8 cellular contexts compared by ENCODE assay signal in the genomic region with DNA sequence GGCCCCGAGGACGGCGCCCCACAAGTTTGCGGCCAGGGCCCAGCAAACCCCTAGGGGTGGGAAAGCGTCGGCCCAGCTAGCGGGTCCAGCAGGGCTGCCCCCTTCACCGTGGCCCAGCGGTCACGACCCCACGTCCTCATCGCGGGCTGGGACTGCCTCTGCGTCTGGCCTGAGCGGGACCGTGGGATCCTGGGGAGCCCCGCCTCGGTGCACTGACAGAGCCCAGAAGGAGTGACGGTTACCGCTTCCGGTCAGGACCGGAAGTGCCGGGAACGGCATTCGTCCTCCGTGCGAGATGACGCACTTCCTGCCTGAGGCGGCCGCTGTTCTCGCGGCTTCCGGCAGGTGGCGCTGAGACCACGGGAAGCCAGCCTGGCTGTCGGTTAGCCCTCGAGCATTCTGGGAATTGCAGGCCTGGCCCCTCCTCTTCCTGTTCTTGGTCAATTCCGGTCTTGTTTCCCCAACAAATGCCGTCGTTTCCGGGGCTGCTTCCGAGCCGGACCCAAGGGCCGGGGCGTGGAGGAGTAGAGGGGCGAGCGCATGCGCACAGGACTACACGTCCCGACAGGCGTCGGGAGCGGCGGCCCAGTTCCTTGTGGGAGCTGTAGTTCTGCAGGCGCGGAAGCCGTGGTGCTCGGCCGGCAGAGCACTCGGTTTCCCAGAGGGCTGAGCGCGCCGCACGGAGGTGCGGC. TPM values are rescaled to one million over a fixed set of nuclear protein-coding genes. Genes with fewer than 3 reads are reported as not detected.
DNase-seq lines count a peak whose midpoint lies in the region; ATAC-seq, FAIRE-seq and TF ChIP-seq lines count a peak whose summit lies in the region.

A gene (plus strand): TSS at position 682 of the 692 bp plus-strand sequence. CDS start 1,884 bp downstream, outside the sequence.

- peaks cover 40% of the 10 kb centered on the region for H3K4me1 ChIP-seq in left ventricle myocardium inferior
- peaks cover 19% of the 10 kb centered on the region for H3K4me1 ChIP-seq in prostate gland (replicated peaks)

- H3K4me1 Mint-ChIP-seq in T-helper 1 cell treated with Interleukin-12 subunit alpha and Interleukin-12 subunit beta and Interleukin-4 antibody, amounts not matched to agents 30 μg/mL and 1 μg/mL, for 36 hours (ENCODE audit: low read depth) = peaks cover 6% of the 10 kb centered on the region

- peak; percentile 100 for DNase-seq in GM12892 (ENCODE audit: insufficient read length)
- DNase-seq in NCI-H146 treated with DMSO at 0.1 percent for 48 hours (lab: John Stamatoyannopoulos, UW; ENCODE audit: unreplicated experiment) = peak; percentile 99
- DNase-seq in amygdala (lab: John Stamatoyannopoulos, UW) = peak; percentile 94 to 100 (median 99)
- DNase-seq in left ventricle myocardium inferior = peak; percentile 99
- peak; percentile 100 for DNase-seq in prostate gland (ENCODE audit: low spot score)
- DNase-seq in urothelium cell line (ENCODE audit: low spot score) = peak; percentile 96

- WGBS in prostate gland = under 1% methylated on average over 65 of the region's 65 CpGs

- intact Hi-C loops in left ventricle myocardium inferior (cut with micrococcal nuclease) (no loop called here), prostate gland (cut with DNase I) (loop anchor here (5.0 kb wide), 1 partner anchor 93 kb away; no protein-coding TSS in a partner anchor)

- no peaks in the 10 kb centered on the region for H3K27me3 ChIP-seq in left ventricle myocardium inferior (ENCODE audit: low read depth)
- no peaks in the 10 kb centered on the region for H3K27me3 ChIP-seq in prostate gland (replicated peaks; ENCODE audit: insufficient read depth)

- TF ChIP-seq POLR2A in GM12892 (IDR thresholded peaks at IDR 0.05; ENCODE audit: low read depth, low read length) (peak; percentile 90), prostate gland (IDR thresholded peaks at IDR 0.05) (peak; percentile 65)

- H3K4me3 Mint-ChIP-seq in T-helper 1 cell treated with Interleukin-12 subunit alpha and Interleukin-12 subunit beta and Interleukin-4 antibody, amounts not matched to agents 30 μg/mL and 1 μg/mL, for 36 hours = peak within 1 kb of the TSS; percentile 90

- ATAC-seq in HG02870 (IDR thresholded peaks at IDR 0.05; ENCODE audit: unreplicated experiment) = peak; percentile 89

- H3K4me3 ChIP-seq in left ventricle myocardium inferior (peak within 1 kb of the TSS; percentile 91), prostate gland (peak within 1 kb of the TSS; percentile 93 to 94)

- H3K27ac Mint-ChIP-seq in T-helper 1 cell treated with Interleukin-12 subunit alpha and Interleukin-12 subunit beta and Interleukin-4 antibody, amounts not matched to agents 30 μg/mL and 1 μg/mL, for 36 hours = peak within 1 kb of the TSS; percentile 90

- H3K27ac ChIP-seq in left ventricle myocardium inferior (replicated peaks) = peak within 1 kb of the TSS; percentile 99
- peak within 1 kb of the TSS; percentile 95 to 97 for H3K27ac ChIP-seq in prostate gland

- peak; percentile 99 for TF ChIP-seq CTCF in left ventricle myocardium inferior (IDR thresholded peaks at IDR 0.05; ENCODE audit: borderline replicate concordance)
- peak; percentile 100 for TF ChIP-seq CTCF in prostate gland (IDR thresholded peaks at IDR 0.05)

- H3K9me3 ChIP-seq in left ventricle myocardium inferior (replicated peaks) = no peaks in the 10 kb centered on the region
- H3K9me3 ChIP-seq in prostate gland = no peaks in the 10 kb centered on the region

- peak; percentile 100 for FAIRE-seq in GM12892 (lab: Jason Lieb, UNC)
- FAIRE-seq in urothelium cell line (lab: Jason Lieb, UNC) = peak; percentile 32

- H3K36me3 ChIP-seq in left ventricle myocardium inferior (peaks cover 52% of the 10 kb centered on the region), prostate gland (peaks cover 4 to 36% of the 10 kb centered on the region in 2 donors)

- H3K36me3 Mint-ChIP-seq in T-helper 1 cell treated with Interleukin-12 subunit alpha and Interleukin-12 subunit beta and Interleukin-4 antibody, amounts not matched to agents 30 μg/mL and 1 μg/mL, for 36 hours (ENCODE audit: low read depth) = peaks cover 13% of the 10 kb centered on the region

- H3K27me3 Mint-ChIP-seq in T-helper 1 cell treated with Interleukin-12 subunit alpha and Interleukin-12 subunit beta and Interleukin-4 antibody, amounts not matched to agents 30 μg/mL and 1 μg/mL, for 36 hours (ENCODE audit: low read depth) = no peaks in the 10 kb centered on the region

- no peaks in the 10 kb centered on the region for H3K9me3 Mint-ChIP-seq in T-helper 1 cell treated with Interleukin-12 subunit alpha and Interleukin-12 subunit beta and Interleukin-4 antibody, amounts not matched to agents 30 μg/mL and 1 μg/mL, for 36 hours

RNA-seq across cellular contexts. Expression of the gene that starts here (rescaled TPM):
- 10.4 TPM for polyA plus RNA-seq in GM12892 (2012; ENCODE audit: missing spikeins)
- total RNA-seq in left ventricle myocardium inferior (31.7 TPM), prostate gland (10 to 100 TPM; 40.4 to 71.1 TPM)

Comparison
In these comparisons a context has a peak if more than half of its experiments do, and no peak if none do; other contexts are left out.
1. Peak in every context shown above with its lines: DNase-seq, ATAC-seq, H3K4me3 ChIP-seq and H3K27ac ChIP-seq.